7 cellular contexts compared by ENCODE assay signal in genomic region chr1:220908757-220909156, GRCh38. TPM values are rescaled to one million over a fixed set of nuclear protein-coding genes. Genes with fewer than 3 reads are reported as not detected.
DNase-seq lines count a peak whose midpoint lies in the region; ATAC-seq, FAIRE-seq and TF ChIP-seq lines count a peak whose summit lies in the region.

No MANE protein-coding gene starts in this region.

- H3K36me3 ChIP-seq in body of pancreas (replicated peaks in 1 of 2; ENCODE audit: insufficient read depth in 1 of 2, low read depth in 2 of 2) (no peaks in the 10 kb centered on the region), upper lobe of left lung (no peaks in the 10 kb centered on the region)

- no peaks in the 10 kb centered on the region for H3K9me3 ChIP-seq in body of pancreas
- H3K9me3 ChIP-seq in upper lobe of left lung: no peaks in the 10 kb centered on the region

- H3K4me1 Mint-ChIP-seq in osteocyte (ENCODE audit: unreplicated experiment): peaks cover 3% of the 10 kb centered on the region

- H3K4me3 Mint-ChIP-seq in osteocyte (ENCODE audit: unreplicated experiment): no peak overlapping the region

- peak; percentile 68 for FAIRE-seq in HTR-8/SVneo (lab: Jason Lieb, UNC)

- TF ChIP-seq CTCF in GM12873 (IDR thresholded peaks at IDR 0.05; ENCODE audit: insufficient read depth, low read depth, low read length, missing control alignments) (peak; percentile 56), body of pancreas (IDR thresholded peaks at IDR 0.05) (peak in 6 of 7 experiments; percentile 31 to 80 (median 70)), osteocyte (IDR thresholded peaks at IDR 0.05) (peak; percentile 50), upper lobe of left lung (IDR thresholded peaks at IDR 0.05) (peak in 3 of 6 experiments; percentile 15 to 41 (median 18))

- no peaks in the 10 kb centered on the region for H3K9me3 Mint-ChIP-seq in osteocyte (ENCODE audit: unreplicated experiment)

- no peaks in the 10 kb centered on the region for H3K27me3 ChIP-seq in body of pancreas
- no peaks in the 10 kb centered on the region for H3K27me3 ChIP-seq in upper lobe of left lung

- H3K36me3 Mint-ChIP-seq in osteocyte (ENCODE audit: unreplicated experiment): no peaks in the 10 kb centered on the region

- H3K27ac Mint-ChIP-seq in osteocyte (ENCODE audit: unreplicated experiment): no peak overlapping the region

- DNase-seq in HTR-8/SVneo (ENCODE audit: insufficient read length, low spot score): peak; percentile 18
- peak; percentile 26 to 44 (median 38) for DNase-seq in body of pancreas
- no peak for DNase-seq in osteocyte (ENCODE audit: extremely low spot score, unreplicated experiment)
- no peak for DNase-seq in activated naive CD4-positive, alpha-beta T cell (lab: John Stamatoyannopoulos, UW)
- no peak for DNase-seq in upper lobe of left lung

- no peak overlapping the region for H3K27ac ChIP-seq in body of pancreas
- no peak overlapping the region for H3K27ac ChIP-seq in upper lobe of left lung

- ATAC-seq in body of pancreas (peak; percentile 62), upper lobe of left lung (ENCODE audit: low FRiP score in 2 of 2) (no peak), GM18519 (IDR thresholded peaks at IDR 0.05; ENCODE audit: low FRiP score, unreplicated experiment) (no peak)

- H3K27me3 Mint-ChIP-seq in osteocyte (ENCODE audit: unreplicated experiment): peaks cover 29% of the 10 kb centered on the region

- H3K4me1 ChIP-seq in body of pancreas (no peaks in the 10 kb centered on the region), upper lobe of left lung (no peaks in the 10 kb centered on the region)

- 7 to 34% methylated on average over 2 of the region's 2 CpGs for WGBS in body of pancreas, 2 donors
- 57 to 74% methylated on average over 2 of the region's 2 CpGs for WGBS in upper lobe of left lung, 2 donors

- TF ChIP-seq POLR2A in body of pancreas (IDR thresholded peaks at IDR 0.05) (no peak), upper lobe of left lung (IDR thresholded peaks at IDR 0.05) (no peak)

- TF ChIP-seq EP300 in upper lobe of left lung (IDR thresholded peaks at IDR 0.05): no peak

- H3K4me3 ChIP-seq in body of pancreas: no peak overlapping the region
- no peak overlapping the region for H3K4me3 ChIP-seq in upper lobe of left lung

- intact Hi-C loops in body of pancreas (cut with DNase I): loop anchor here (10.0 kb wide), 1 partner anchor 526 kb away; no protein-coding TSS in a partner anchor

RNA-seq across cellular contexts. Expression of gene HLX, which starts 29.5 kb away (rescaled TPM):
- 1 to 10 TPM; 1.6 to 1.8 TPM for total RNA-seq in body of pancreas
- 0.54 and 1.5 TPM in 2 replicates for total RNA-seq in osteocyte
- 10 to 100 TPM; 10.9 to 27.4 (median 20.5) TPM for total RNA-seq in upper lobe of left lung

Comparison
In these comparisons a context has a peak if more than half of its experiments do, and no peak if none do; other contexts are left out.
1. DNase-seq: peak in HTR-8/SVneo (single experiment) and body of pancreas (4 of 4); none in osteocyte (single experiment), activated naive CD4-positive, alpha-beta T cell (0 of 4) and upper lobe of left lung (0 of 2).